Comparison of ENCODE assay signal across 8 cellular contexts in the genomic region with DNA sequence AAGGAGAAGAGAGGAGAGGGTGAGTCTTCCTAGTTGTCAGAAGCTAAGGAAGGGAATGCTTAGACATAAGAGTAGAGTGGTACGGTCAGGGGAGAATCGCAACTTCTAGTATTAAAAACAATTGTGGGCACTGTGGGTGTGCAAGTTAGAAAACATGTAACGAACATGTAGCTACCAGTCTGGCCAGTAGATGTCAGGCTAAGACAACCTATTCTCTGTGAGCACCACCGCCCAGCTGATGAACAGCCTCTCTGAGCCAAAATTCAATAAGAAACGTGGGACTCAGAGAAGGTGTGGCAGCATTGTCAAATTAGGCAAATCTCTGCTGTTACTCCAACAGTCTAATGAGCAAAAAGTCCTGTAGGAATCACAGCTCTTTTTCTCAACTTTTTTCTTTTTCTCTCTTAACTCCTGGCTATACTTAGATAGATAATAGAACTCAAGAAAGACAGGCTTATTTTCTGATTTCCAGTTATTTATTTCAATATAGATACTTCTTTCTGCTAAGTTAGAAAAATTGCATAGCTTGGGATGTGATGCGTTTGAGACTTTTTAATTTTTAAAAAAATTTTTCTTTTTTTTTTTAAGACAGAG.
DNase-seq lines count a peak whose midpoint lies in the region; ATAC-seq and TF ChIP-seq lines count a peak whose summit lies in the region.

No MANE protein-coding gene starts in this region.

- no peak overlapping the region for H2BK120ac ChIP-seq in trophoblast cell (ENCODE audit: insufficient read depth, low read length, poor library complexity)

- no peak overlapping the region for H3K4me3 ChIP-seq in MM.1S (ENCODE audit: low read length)
- H3K4me3 ChIP-seq in trophoblast cell (ENCODE audit: low read depth, low read length): no peak overlapping the region
- H3K4me3 ChIP-seq in upper lobe of right lung: no peak overlapping the region

- in situ Hi-C loops in SK-MEL-5 (cut with HindIII; ENCODE audit: low pct_unique_long_range_greater_than_20kb, low sequenced_read_pairs): no loop called here

- H2BK5ac ChIP-seq in trophoblast cell (ENCODE audit: low read depth, low read length, poor library complexity): no peak overlapping the region

- H3K9me3 ChIP-seq in MM.1S (replicated peaks; ENCODE audit: insufficient read depth, low read length) (no peaks in the 10 kb centered on the region), trophoblast cell (ENCODE audit: insufficient read depth, low read depth, low read length) (no peaks in the 10 kb centered on the region), upper lobe of right lung (no peaks in the 10 kb centered on the region)

- H3K27ac ChIP-seq in MM.1S (ENCODE audit: low read length) (no peak overlapping the region), trophoblast cell (ENCODE audit: low read depth, low read length) (no peak overlapping the region), upper lobe of right lung (no peak overlapping the region)

- DNase-seq in COR-L47 (lab: John Stamatoyannopoulos, UW) (peak; percentile 63), MM.1S (peak; percentile 48), SK-MEL-5 (ENCODE audit: low read depth, low spot score) (peak; percentile 84), globus pallidus (ENCODE audit: low spot score) (peak; percentile 82), trophoblast cell (peak; percentile 68 to 88), upper lobe of right lung (no peak)
- DNase-seq in activated naive CD4-positive, alpha-beta T cell (lab: John Stamatoyannopoulos, UW): peak in 3 of 4 experiments; percentile 29 to 36 (median 32)

- intact Hi-C loops in upper lobe of right lung (cut with DNase I): loop anchor here (5.0 kb wide), 1 partner anchor 372 kb away; no protein-coding TSS in a partner anchor

- H3F3A ChIP-seq in MM.1S (ENCODE audit: insufficient read depth, low read length): no peaks in the 10 kb centered on the region

- no peak overlapping the region for H2AFZ ChIP-seq in MM.1S (ENCODE audit: low read length)
- no peak overlapping the region for H2AFZ ChIP-seq in trophoblast cell (ENCODE audit: insufficient read depth, low read length, poor library complexity)

- peak; percentile 50 for TF ChIP-seq CTCF in MM.1S (IDR thresholded peaks at IDR 0.05; ENCODE audit: low read length)
- peak; percentile 82 for TF ChIP-seq CTCF in upper lobe of right lung (IDR thresholded peaks at IDR 0.05)

- H3K14ac ChIP-seq in trophoblast cell (ENCODE audit: low read length): no peak overlapping the region

- H3K79me1 ChIP-seq in trophoblast cell (ENCODE audit: low read length): peaks cover 4% of the 10 kb centered on the region

- H4K20me1 ChIP-seq in MM.1S (ENCODE audit: insufficient read depth, low read length): no peaks in the 10 kb centered on the region

- no peak overlapping the region for H3K4ac ChIP-seq in trophoblast cell (ENCODE audit: low read depth, low read length)

- H3K27me3 ChIP-seq in MM.1S (replicated peaks; ENCODE audit: insufficient read depth, low read length): no peaks in the 10 kb centered on the region
- H3K27me3 ChIP-seq in trophoblast cell (ENCODE audit: insufficient read depth, low read length): no peaks in the 10 kb centered on the region
- no peaks in the 10 kb centered on the region for H3K27me3 ChIP-seq in upper lobe of right lung

- H4K12ac ChIP-seq in trophoblast cell (ENCODE audit: low read depth, low read length): no peak overlapping the region

- no peak overlapping the region for H2BK12ac ChIP-seq in trophoblast cell (ENCODE audit: low read length)

- H3K79me2 ChIP-seq in MM.1S (ENCODE audit: low read length) (no peaks in the 10 kb centered on the region), trophoblast cell (ENCODE audit: control insufficient read depth, insufficient read depth, low read length, poor library complexity) (no peaks in the 10 kb centered on the region)

- no peak overlapping the region for H3K4me2 ChIP-seq in MM.1S (ENCODE audit: low read depth, low read length)
- no peak overlapping the region for H3K4me2 ChIP-seq in trophoblast cell (ENCODE audit: low read length)

- ATAC-seq in GM21526 (IDR thresholded peaks at IDR 0.05; ENCODE audit: low FRiP score, unreplicated experiment) (peak; percentile 67), upper lobe of right lung (peak; percentile 83)

- H3K18ac ChIP-seq in trophoblast cell (ENCODE audit: low read length): no peak overlapping the region

- H4K8ac ChIP-seq in trophoblast cell (ENCODE audit: low read depth, low read length): no peak overlapping the region

- no peaks in the 10 kb centered on the region for H3K9me2 ChIP-seq in MM.1S (replicated peaks; ENCODE audit: insufficient read depth, low read length)

- H2AK5ac ChIP-seq in trophoblast cell (ENCODE audit: low read length): no peak overlapping the region

- H3K9ac ChIP-seq in MM.1S (ENCODE audit: low read length) (no peak overlapping the region), trophoblast cell (ENCODE audit: low read length) (no peak overlapping the region)

- H3K36me3 ChIP-seq in MM.1S (replicated peaks; ENCODE audit: insufficient read depth, low read length) (no peaks in the 10 kb centered on the region), trophoblast cell (ENCODE audit: control insufficient read depth in 1 of 2, insufficient read depth in 2 of 2, low read length in 2 of 2) (no peaks in the 10 kb centered on the region), upper lobe of right lung (no peaks in the 10 kb centered on the region)

- no peak overlapping the region for H3K23ac ChIP-seq in trophoblast cell (ENCODE audit: low read length)

- WGBS in trophoblast cell (ENCODE audit: extremely low coverage, insufficient coverage, insufficient read length): no CpG with 5 or more reads among the region's 6 CpGs

- no peak overlapping the region for H4K91ac ChIP-seq in trophoblast cell (ENCODE audit: low read depth, low read length)

- H3K4me1 ChIP-seq in MM.1S (ENCODE audit: low read length) (no peaks in the 10 kb centered on the region), trophoblast cell (ENCODE audit: control insufficient read depth in 1 of 2, insufficient read depth in 2 of 2, low read length in 2 of 2) (peaks cover 2 to 9% of the 10 kb centered on the region in 2 experiments), upper lobe of right lung (peaks cover 12% of the 10 kb centered on the region)
